In the genomic region with DNA sequence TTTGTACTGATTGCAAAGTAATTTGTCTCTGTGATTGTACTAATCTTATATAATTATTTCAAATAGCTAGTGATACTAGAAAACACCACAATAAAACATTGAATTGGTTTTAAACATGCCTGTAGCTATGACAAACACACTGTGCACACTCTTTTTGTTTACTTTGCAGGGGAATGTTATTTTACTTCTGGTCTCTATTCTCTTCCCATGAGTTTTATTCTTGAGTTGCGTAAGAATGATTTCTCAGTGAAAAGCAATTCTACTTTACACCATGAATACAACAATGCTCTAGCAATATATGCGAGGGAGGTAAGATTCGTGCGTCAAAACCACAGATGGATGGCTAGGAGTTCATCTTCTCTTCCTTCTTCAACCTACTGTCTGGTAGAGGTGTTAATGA, we compare ENCODE assay signal across 29 cellular contexts.
"Had no signal": no experiment of that assay in that cellular context is flagged by ENCODE, and none has a peak within 500 bp of the region (broad histone marks: within the 10 kb centered on the region; RNA-seq: fewer than 3 reads in every experiment).

No MANE protein-coding gene starts in this region.

- DNase-seq: activated CD4-positive, alpha-beta T cell treated with anti-CD3 and anti-CD28 coated beads, Interleukin-2, amount 10 ng/mL, durations not matched to agents 24 days and 14 days; activated CD4-positive, alpha-beta T cell treated with anti-CD3 and anti-CD28 coated beads, Interleukin-2, amount 50 U/mL, for 4 hours; activated CD8-positive, alpha-beta T cell treated with anti-CD3 and anti-CD28 coated beads for 36 hours; activated effector memory CD4-positive, alpha-beta T cell treated with anti-CD3 and anti-CD28 coated beads, Interleukin-2, amount 50 U/mL, for 16 hours; activated naive CD4-positive, alpha-beta T cell; activated naive CD4-positive, alpha-beta T cell treated with anti-CD3 and anti-CD28 coated beads, Interleukin-2, amount 50 U/mL, for 16 hours; activated naive CD8-positive, alpha-beta T cell treated with anti-CD3 and anti-CD28 coated beads for 36 hours; activated T-cell treated with anti-CD3 and anti-CD28 coated beads, Interleukin-2, amount 50 U/mL, for 1 hour; activated T-cell treated with anti-CD3 and anti-CD28 coated beads, Interleukin-2, amount 50 U/mL, for 72 hours; amniotic stem cell; aorta; brain microvascular endothelial cell; MG63; NCI-H1048; NCI-H1105 treated with DMSO at 0.1 percent for 48 hours; NCI-H1436; NCI-H1694; NCI-H1930; NCI-H2081 treated with DMSO at 0.1 percent for 48 hours; NCI-H510A; NCI-H526; NCI-H748 treated with DMSO at 0.1 percent for 48 hours; NK-92 treated with Interleukin-12 subunit alpha and Interleukin-12 subunit beta, amount 100 ng/mL, for 24 hours; Right ventricle myocardium superior; SK-N-SH had no signal

- FAIRE-seq: TTC549 had no signal

- H3K9me3 ChIP-seq: SJSA1, SK-N-SH had no signal

- H3K4me2 ChIP-seq: SK-N-SH had no signal

- H3K4me3 ChIP-seq: cardiac muscle cell, MG63, SJSA1 had no signal

- ATAC-seq: activated CD8-positive, alpha-beta T cell treated with anti-CD3 and anti-CD28 coated beads for 36 hours; activated T-cell treated with anti-CD3 and anti-CD28 coated beads, Interleukin-2, amount 50 U/mL, for 72 hours; activated T-helper 17 cell treated with anti-CD3 and anti-CD28 coated beads, Interleukin-2, amount 50 U/mL, for 72 hours had no signal

- H3K27me3 ChIP-seq: brain microvascular endothelial cell, MG63 had no signal

- H3K4me1 ChIP-seq: SJSA1 had no signal

- H3K36me3 ChIP-seq: brain microvascular endothelial cell, cardiac muscle cell, MG63, SJSA1 had no signal

- H3K27ac ChIP-seq: brain microvascular endothelial cell, cardiac muscle cell, SJSA1 had no signal

- H3K9ac ChIP-seq: SK-N-SH had no signal
